25 cellular contexts compared by ENCODE assay signal in the genomic region with DNA sequence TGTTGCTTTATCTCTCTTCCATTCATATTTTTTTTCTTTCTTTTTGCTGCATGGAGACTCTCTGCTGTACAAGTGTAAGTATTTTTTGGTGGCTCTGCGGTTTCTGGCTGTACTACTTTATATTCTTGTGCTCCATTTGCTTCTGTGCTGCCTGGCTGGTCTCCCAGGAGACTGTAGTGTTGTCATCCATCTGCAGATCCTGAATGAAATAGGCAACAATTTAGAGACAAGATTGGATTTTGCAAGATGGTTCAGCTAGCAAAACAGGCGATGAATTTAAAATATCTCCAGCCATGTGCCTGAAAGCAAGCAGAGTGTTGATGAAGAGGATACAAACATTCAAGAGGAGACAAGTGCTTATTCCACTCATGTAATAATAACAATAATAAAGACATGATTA.
DNase-seq lines count a peak whose midpoint lies in the region; ATAC-seq, FAIRE-seq and TF ChIP-seq lines count a peak whose summit lies in the region.
"Had no signal": no experiment of that assay in that cellular context is flagged by ENCODE, and none has a peak within 500 bp of the region (broad histone marks: within the 10 kb centered on the region; RNA-seq: fewer than 3 reads in every experiment).

No MANE protein-coding gene starts in this region.

- no peak for FAIRE-seq in astrocyte (lab: Jason Lieb, UNC)
- FAIRE-seq: endometrium had no signal

- no peak overlapping the region for H3K27ac ChIP-seq in astrocyte (ENCODE audit: low read depth, low read length)
- H3K27ac ChIP-seq: colonic mucosa, heart right ventricle, lower lobe of right lung had no signal

- TF ChIP-seq CTCF in astrocyte (IDR thresholded peaks at IDR 0.05; ENCODE audit: insufficient read depth, low read depth, low read length): no peak

- no peaks in the 10 kb centered on the region for H3K36me3 ChIP-seq in astrocyte (ENCODE audit: insufficient read depth, low read length)
- H3K36me3 ChIP-seq: colonic mucosa had no signal

- no peak overlapping the region for H2AFZ ChIP-seq in astrocyte (ENCODE audit: low read depth, low read length)

- ATAC-seq in GM18870 (IDR thresholded peaks at IDR 0.05; ENCODE audit: unreplicated experiment): no peak
- no peak for ATAC-seq in HG02970 (IDR thresholded peaks at IDR 0.05; ENCODE audit: low FRiP score, unreplicated experiment)
- ATAC-seq: lower lobe of right lung had no signal

- H3K9me3 ChIP-seq in astrocyte (ENCODE audit: insufficient read depth, low read depth, low read length): no peaks in the 10 kb centered on the region
- H3K9me3 ChIP-seq: colonic mucosa, heart right ventricle, lower lobe of right lung had no signal

- H3K79me2 ChIP-seq in astrocyte (ENCODE audit: insufficient read depth, low read length): no peaks in the 10 kb centered on the region

- H3K36me3 Mint-ChIP-seq in astrocyte (ENCODE audit: low read depth, unreplicated experiment): peaks cover 2% of the 10 kb centered on the region

- H3K4me3 Mint-ChIP-seq in astrocyte (ENCODE audit: unreplicated experiment): no peak overlapping the region
- H3K4me3 Mint-ChIP-seq: activated CD4-positive, alpha-beta memory T cell treated with anti-CD3 and anti-CD28 coated beads, Interleukin-2, amount 10 ng/mL, durations not matched to agents 7 days and 5 days; HFFc6; stimulated activated naive CD8-positive, alpha-beta T cell treated with anti-CD3 and anti-CD28 coated beads, Interleukin-15, Interleukin-2, amounts not matched to agents 100 ng/mL and 50 ng/mL, for 24 hours; type B pancreatic cell had no signal

- H3K4me1 ChIP-seq in astrocyte (ENCODE audit: insufficient read depth, low read length): no peaks in the 10 kb centered on the region
- H3K4me1 ChIP-seq: colonic mucosa, heart right ventricle, lower lobe of right lung had no signal

- H3K9ac ChIP-seq in astrocyte (ENCODE audit: low read length): no peak overlapping the region

- no peak overlapping the region for H3K4me3 ChIP-seq in astrocyte (ENCODE audit: insufficient read depth, low read depth, low read length)
- H3K4me3 ChIP-seq: colonic mucosa, heart right ventricle, lower lobe of right lung had no signal

- no peaks in the 10 kb centered on the region for H3K27me3 Mint-ChIP-seq in astrocyte (ENCODE audit: low read depth, unreplicated experiment)
- H3K27me3 Mint-ChIP-seq: activated CD4-positive, alpha-beta memory T cell treated with anti-CD3 and anti-CD28 coated beads, Interleukin-2, amount 10 ng/mL, durations not matched to agents 7 days and 5 days; stimulated activated naive CD8-positive, alpha-beta T cell treated with anti-CD3 and anti-CD28 coated beads, Interleukin-15, Interleukin-2, amounts not matched to agents 100 ng/mL and 50 ng/mL, for 24 hours; type B pancreatic cell had no signal

- H3K9me3 Mint-ChIP-seq in astrocyte (ENCODE audit: unreplicated experiment): no peaks in the 10 kb centered on the region
- H3K9me3 Mint-ChIP-seq: activated CD4-positive, alpha-beta memory T cell treated with anti-CD3 and anti-CD28 coated beads, Interleukin-2, amount 10 ng/mL, durations not matched to agents 7 days and 5 days; HFFc6; stimulated activated naive CD8-positive, alpha-beta T cell treated with anti-CD3 and anti-CD28 coated beads, Interleukin-15, Interleukin-2, amounts not matched to agents 100 ng/mL and 50 ng/mL, for 24 hours; type B pancreatic cell had no signal

- no peak overlapping the region for H3K27ac Mint-ChIP-seq in astrocyte (ENCODE audit: unreplicated experiment)
- H3K27ac Mint-ChIP-seq: activated CD4-positive, alpha-beta memory T cell treated with anti-CD3 and anti-CD28 coated beads, Interleukin-2, amount 10 ng/mL, durations not matched to agents 7 days and 5 days; HFFc6; stimulated activated naive CD8-positive, alpha-beta T cell treated with anti-CD3 and anti-CD28 coated beads, Interleukin-15, Interleukin-2, amounts not matched to agents 100 ng/mL and 50 ng/mL, for 24 hours; type B pancreatic cell had no signal

- DNase-seq in GM03348 (ENCODE audit: low spot score) (peak; percentile 17), astrocyte (ENCODE audit: low read depth) (peak; percentile 49), globus pallidus (ENCODE audit: low spot score) (peak; percentile 52), posterior cingulate gyrus (peak; percentile 10 to 89 (median 50)), GOT3 (lab: John Stamatoyannopoulos, UW) (no peak), DMS 273 treated with DMSO at 0.1 percent for 48 hours (lab: John Stamatoyannopoulos, UW) (no peak)
- DNase-seq: activated CD4-positive, alpha-beta memory T cell treated with anti-CD3 and anti-CD28 coated beads, Interleukin-2, amount 10 ng/mL, durations not matched to agents 7 days and 5 days; activated naive CD4-positive, alpha-beta T cell; activated T-cell treated with anti-CD3 and anti-CD28 coated beads for 4 hours; aorta; colonic mucosa; COR-L47; heart right ventricle; HFFc6; lower lobe of right lung; NCI-H1092 treated with DMSO at 0.1 percent for 48 hours; NCI-H2029 treated with DMSO at 0.1 percent for 48 hours; NCI-H524; stimulated activated CD4-positive, alpha-beta T cell treated with anti-CD3 and anti-CD28 coated beads, Interleukin-2, amount 100 ng/mL, for 48 hours; T1000 had no signal

- no peaks in the 10 kb centered on the region for H3K27me3 ChIP-seq in astrocyte (ENCODE audit: insufficient read depth, low read length)
- H3K27me3 ChIP-seq: colonic mucosa, heart right ventricle had no signal

- intact Hi-C loops in posterior cingulate gyrus (cut with DNase I): no loop called here

- no peaks in the 10 kb centered on the region for H4K20me1 ChIP-seq in astrocyte (ENCODE audit: insufficient read depth, low read length)

- peaks cover 2% of the 10 kb centered on the region for H3K4me1 Mint-ChIP-seq in astrocyte (ENCODE audit: low read depth, unreplicated experiment)

- no peak overlapping the region for H3K4me2 ChIP-seq in astrocyte (ENCODE audit: low read length)

Comparison
In these comparisons a context has a peak if more than half of its experiments do, and no peak if none do; other contexts are left out.
1. DNase-seq: peak in GM03348 (single experiment), astrocyte (single experiment), globus pallidus (single experiment) and posterior cingulate gyrus (10 of 10); none in GOT3 (single experiment) and DMS 273 treated with DMSO at 0.1 percent for 48 hours (single experiment).